Comparison of ENCODE assay signal across 22 cellular contexts in genomic region chr9:113941056-113941455, GRCh38.
DNase-seq lines count a peak whose midpoint lies in the region; ATAC-seq and TF ChIP-seq lines count a peak whose summit lies in the region.
"Had no signal": no experiment of that assay in that cellular context is flagged by ENCODE, and none has a peak within 500 bp of the region (broad histone marks: within the 10 kb centered on the region; RNA-seq: fewer than 3 reads in every experiment).

No MANE protein-coding gene starts in this region.

- H3K9me3 ChIP-seq in adipocyte (ENCODE audit: control insufficient read depth, low read length): peaks cover 3% of the 10 kb centered on the region
- no peaks in the 10 kb centered on the region for H3K9me3 ChIP-seq in OCI-LY7 (ENCODE audit: low read length)
- H3K9me3 ChIP-seq: A549, HAP-1, MG63 had no signal

- peak overlapping the region; percentile 71 for H3K27ac Mint-ChIP-seq in osteocyte (ENCODE audit: unreplicated experiment)
- H3K27ac Mint-ChIP-seq: CD8-positive, alpha-beta T cell had no signal

- H3K27me3 Mint-ChIP-seq in osteocyte (ENCODE audit: unreplicated experiment): no peaks in the 10 kb centered on the region

- TF ChIP-seq CTCF in osteocyte (IDR thresholded peaks at IDR 0.05) (no peak), OCI-LY7 (conservative IDR thresholded peaks at IDR 0.05; ENCODE audit: low read length) (no peak), GM13977 (IDR thresholded peaks at IDR 0.05; ENCODE audit: extremely low read depth, insufficient read depth, missing control alignments) (no peak)

- no TSS peak for BruUV-seq in OCI-LY7 (replicated peaks; lab: Mats Ljungman, UMichigan)

- intact Hi-C loops in OCI-LY7 (cut with micrococcal nuclease; ENCODE audit: unreplicated experiment): no loop called here

- H3K4me1 Mint-ChIP-seq in osteocyte (ENCODE audit: unreplicated experiment): peaks cover 57% of the 10 kb centered on the region

- in situ Hi-C loops in GM13977 (cut with MboI; ENCODE audit: low pct_unique_long_range_greater_than_20kb, low sequenced_read_pairs, unreplicated experiment): no loop called here

- no peak overlapping the region for H3K27ac ChIP-seq in OCI-LY7 (ENCODE audit: low read depth, low read length, poor library complexity, severe bottlenecking)
- H3K27ac ChIP-seq: A549; BLaER1 treated with 17β-estradiol and CSF1 and Interleukin-3, amounts not matched to agents 10 nM and 100 nM; HL-60 had no signal

- peaks cover 27% of the 10 kb centered on the region for H3K36me3 Mint-ChIP-seq in osteocyte (ENCODE audit: unreplicated experiment)
- H3K36me3 Mint-ChIP-seq: CD8-positive, alpha-beta T cell had no signal

- ATAC-seq in HG02798 (IDR thresholded peaks at IDR 0.05; ENCODE audit: poor library complexity, unreplicated experiment): no peak
- ATAC-seq: A549; CD8-positive, alpha-beta T cell; PC-3 had no signal

- DNase-seq in GM03348 (ENCODE audit: low spot score) (peak; percentile 35), adipocyte (ENCODE audit: low read depth) (peak; percentile 57), fibroblast of gingiva (ENCODE audit: low read depth) (peak; percentile 46), osteocyte (ENCODE audit: extremely low spot score, unreplicated experiment) (no peak), OCI-LY7 (ENCODE audit: low spot score) (no peak), GM13977 (ENCODE audit: low spot score) (no peak)
- DNase-seq: Calu3; CD8-positive, alpha-beta T cell; Kasumi-1; MG63; NCI-H1048; NCI-H1436; NCI-H1930; NCI-H345; NCI-H524 treated with DMSO at 0.1 percent for 48 hours; PC-3; RPMI8226 had no signal

- H3K4me3 Mint-ChIP-seq in osteocyte (ENCODE audit: unreplicated experiment): peak overlapping the region; percentile 24
- H3K4me3 Mint-ChIP-seq: CD8-positive, alpha-beta T cell had no signal

- peaks cover 5% of the 10 kb centered on the region for H3K9me3 Mint-ChIP-seq in osteocyte (ENCODE audit: unreplicated experiment)

- H4K20me1 ChIP-seq in OCI-LY7 (ENCODE audit: insufficient read depth, low read length): no peaks in the 10 kb centered on the region

- H3K9me2 ChIP-seq in OCI-LY7 (ENCODE audit: insufficient read depth, low read length): no peaks in the 10 kb centered on the region

- no peak overlapping the region for H3K9ac ChIP-seq in adipocyte (ENCODE audit: low read length)
- H3K9ac ChIP-seq: BLaER1 treated with 17β-estradiol and CSF1 and Interleukin-3, amounts not matched to agents 10 nM and 100 nM had no signal

- H3K4me1 ChIP-seq in adipocyte (ENCODE audit: control insufficient read depth, insufficient read depth, low read length) (peaks cover 17% of the 10 kb centered on the region), OCI-LY7 (ENCODE audit: insufficient read depth, low read length, poor library complexity, severe bottlenecking) (no peaks in the 10 kb centered on the region)
- H3K4me1 ChIP-seq: A549 had no signal

- H3K79me2 ChIP-seq in OCI-LY7 (ENCODE audit: insufficient read depth, low read depth, low read length): no peaks in the 10 kb centered on the region

- CTCF ChIA-PET in OCI-LY7 (lab: Charles Lee; ENCODE audit: unreplicated experiment): no interaction called here

- POLR2A ChIA-PET in OCI-LY7 (lab: Charles Lee): interaction anchor here (1.2 kb wide), 1 partner anchor 24 kb away, joined by 3 read pairs; no protein-coding TSS in a partner anchor

- H2AFZ ChIP-seq in OCI-LY7 (ENCODE audit: low read length): no peak overlapping the region

- H3K4me3 ChIP-seq in adipocyte (ENCODE audit: low read length) (peak overlapping the region; percentile 5), OCI-LY7 (ENCODE audit: low read depth, low read length, poor library complexity, severe bottlenecking) (no peak overlapping the region)
- H3K4me3 ChIP-seq: A549; BLaER1 treated with 17β-estradiol and CSF1 and Interleukin-3, amounts not matched to agents 10 nM and 100 nM; HAP-1; MG63 had no signal

- H3K4me2 ChIP-seq in OCI-LY7 (ENCODE audit: low read length): no peak overlapping the region
- H3K4me2 ChIP-seq: A549 had no signal

- H3K36me3 ChIP-seq in adipocyte (ENCODE audit: control insufficient read depth, insufficient read depth, low read length, severe bottlenecking): no peaks in the 10 kb centered on the region
- H3K36me3 ChIP-seq in OCI-LY7 (ENCODE audit: insufficient read depth, low read length): no peaks in the 10 kb centered on the region
- H3K36me3 ChIP-seq: HAP-1, MG63 had no signal

- H3K27me3 ChIP-seq in adipocyte (replicated peaks; ENCODE audit: control insufficient read depth, insufficient read depth, low read length): no peaks in the 10 kb centered on the region
- H3K27me3 ChIP-seq: BLaER1 treated with 17β-estradiol and CSF1 and Interleukin-3, amounts not matched to agents 10 nM and 100 nM; MG63 had no signal

Comparison
In these comparisons a context has a peak if more than half of its experiments do, and no peak if none do; other contexts are left out.
1. DNase-seq: peak in GM03348 (single experiment), adipocyte (single experiment) and fibroblast of gingiva (single experiment); none in osteocyte (single experiment), OCI-LY7 (single experiment) and GM13977 (single experiment).